Comparison of ENCODE assay signal across 21 cellular contexts in the genomic region with DNA sequence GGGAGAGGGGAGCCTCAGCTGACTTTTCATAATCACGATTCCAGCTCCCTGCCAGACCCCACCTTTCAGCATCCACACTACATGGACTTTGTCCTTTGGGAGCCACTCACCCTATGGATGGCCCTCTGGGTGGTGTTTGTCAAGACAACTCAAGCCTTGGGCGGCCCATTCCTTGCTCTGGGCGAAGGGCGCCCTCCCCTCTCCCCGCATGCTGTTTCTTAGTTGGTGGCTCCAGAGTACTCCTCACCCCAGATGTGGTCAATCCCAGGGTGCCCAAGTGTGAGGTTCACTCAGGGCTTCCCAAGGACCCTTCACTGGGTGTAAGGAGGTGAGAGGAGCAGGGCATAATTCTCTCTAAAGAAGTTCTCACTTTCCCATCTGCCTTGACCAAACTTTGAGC.
DNase-seq lines count a peak whose midpoint lies in the region; ATAC-seq lines count a peak whose summit lies in the region.
"Had no signal": no experiment of that assay in that cellular context is flagged by ENCODE, and none has a peak within 500 bp of the region (broad histone marks: within the 10 kb centered on the region; RNA-seq: fewer than 3 reads in every experiment).

No MANE protein-coding gene starts in this region.

- H3K9ac ChIP-seq in neuronal stem cell (ENCODE audit: low read depth, low read length, poor library complexity) = no peak overlapping the region
- H3K9ac ChIP-seq: BLaER1 had no signal

- no peak overlapping the region for H3K4ac ChIP-seq in neuronal stem cell (ENCODE audit: low read length)

- ATAC-seq in aorta (ENCODE audit: low FRiP score) (peak; percentile 15), GM19328 (IDR thresholded peaks at IDR 0.05; ENCODE audit: unreplicated experiment) (no peak)
- ATAC-seq: A549, GM12878 had no signal

- H3K27ac ChIP-seq in neuronal stem cell (replicated peaks; ENCODE audit: low read length) (no peak overlapping the region), aorta (ENCODE audit: low read depth in 1 of 2, low read length in 2 of 2) (no peak overlapping the region)
- H3K27ac ChIP-seq: 22Rv1, A549, BLaER1 had no signal

- DNase-seq in DMS53 (lab: John Stamatoyannopoulos, UW) = peak; percentile 11
- no peak for DNase-seq in DMS53 treated with DMSO at 0.1 percent for 48 hours (lab: John Stamatoyannopoulos, UW; ENCODE audit: unreplicated experiment)
- no peak for DNase-seq in neuronal stem cell (ENCODE audit: low spot score)
- DNase-seq in aorta = no peak
- DNase-seq: AML-193; BE2C; C1 segment of cervical spinal cord; CD4-positive, alpha-beta memory T cell; CD4-positive, CD25-positive, alpha-beta regulatory T cell; CD8-positive, alpha-beta memory T cell; COR-L47; DMS 273 treated with DMSO at 0.1 percent for 48 hours; DMS153; DMS79; DND-41; GDM1 had no signal

- H3K9me3 ChIP-seq in neuronal stem cell (replicated peaks in 1 of 2; ENCODE audit: control insufficient read depth in 2 of 2, insufficient read depth in 1 of 2, low read depth in 1 of 2, low read length in 2 of 2) (peaks cover 0 to 10% of the 10 kb centered on the region in 2 donors), aorta (ENCODE audit: control insufficient read depth, low read length) (no peaks in the 10 kb centered on the region)
- H3K9me3 ChIP-seq: A549, BE2C, BLaER1 had no signal

- no peak overlapping the region for H2BK15ac ChIP-seq in neuronal stem cell (ENCODE audit: low read length)

- H3K27me3 ChIP-seq in neuronal stem cell (ENCODE audit: control insufficient read depth in 3 of 3, insufficient read depth in 3 of 3, low read depth in 1 of 3, low read length in 3 of 3) (no peaks in the 10 kb centered on the region), aorta (ENCODE audit: control insufficient read depth in 1 of 2, insufficient read depth in 2 of 2, low read length in 1 of 2) (no peaks in the 10 kb centered on the region)
- H3K27me3 ChIP-seq: BE2C, BLaER1 had no signal

- H4K8ac ChIP-seq in neuronal stem cell (ENCODE audit: low read depth, low read length) = no peak overlapping the region

- H3K14ac ChIP-seq in neuronal stem cell (ENCODE audit: low read length) = no peak overlapping the region

- no peak overlapping the region for H4K91ac ChIP-seq in neuronal stem cell (ENCODE audit: low read depth, low read length, poor library complexity)

- WGBS in neuronal stem cell (ENCODE audit: extremely low coverage in 2 of 2, insufficient read length in 2 of 2, insufficient replicate concordance in 1 of 2), 2 donors = no CpG with 5 or more reads among the region's 5 CpGs
- 95 to 98% methylated on average over 5 of the region's 5 CpGs for WGBS in aorta, 2 donors

- H3K4me1 ChIP-seq in neuronal stem cell (ENCODE audit: control insufficient read depth in 2 of 2, insufficient read depth in 1 of 2, low read depth in 1 of 2, low read length in 2 of 2) (peaks cover 0 to 2% of the 10 kb centered on the region in 2 donors), aorta (ENCODE audit: control insufficient read depth in 1 of 2, insufficient read depth in 2 of 2, low read length in 2 of 2) (no peaks in the 10 kb centered on the region)
- H3K4me1 ChIP-seq: A549, BE2C, BLaER1 had no signal

- H2BK120ac ChIP-seq in neuronal stem cell (ENCODE audit: low read depth, low read length) = no peak overlapping the region

- H3K79me1 ChIP-seq in neuronal stem cell (ENCODE audit: low read depth, low read length) = no peaks in the 10 kb centered on the region

- H3K18ac ChIP-seq in neuronal stem cell (ENCODE audit: low read length) = no peak overlapping the region

- H3K23ac ChIP-seq in neuronal stem cell (ENCODE audit: low read depth, low read length, poor library complexity) = no peak overlapping the region

- intact Hi-C loops in aorta (cut with DNase I) = no loop called here

- no peak overlapping the region for H2AFZ ChIP-seq in neuronal stem cell (ENCODE audit: low read length)

- no peak overlapping the region for H2BK12ac ChIP-seq in neuronal stem cell (ENCODE audit: low read length)

- H2AK5ac ChIP-seq in neuronal stem cell (ENCODE audit: low read depth, low read length) = peak overlapping the region; percentile 53

- H3K4me3 ChIP-seq in neuronal stem cell (ENCODE audit: low read length in 2 of 2) (no peak overlapping the region), aorta (ENCODE audit: low read length in 2 of 2) (no peak overlapping the region)
- H3K4me3 ChIP-seq: A549, BLaER1, GM12878 had no signal

- no peak overlapping the region for H2BK5ac ChIP-seq in neuronal stem cell (ENCODE audit: low read length)

- H3K36me3 ChIP-seq in neuronal stem cell (replicated peaks in 1 of 2; ENCODE audit: control insufficient read depth in 2 of 2, insufficient read depth in 2 of 2, low read length in 2 of 2) = no peaks in the 10 kb centered on the region
- no peaks in the 10 kb centered on the region for H3K36me3 ChIP-seq in aorta (ENCODE audit: control insufficient read depth in 1 of 2, insufficient read depth in 2 of 2, low read length in 1 of 2)
- H3K36me3 ChIP-seq: BE2C, BLaER1 had no signal

- no peak overlapping the region for H3K4me2 ChIP-seq in neuronal stem cell (ENCODE audit: insufficient read depth, low read length, poor library complexity, severe bottlenecking)
- H3K4me2 ChIP-seq: A549, BLaER1 had no signal
